9 cellular contexts compared by ENCODE assay signal in the genomic region with DNA sequence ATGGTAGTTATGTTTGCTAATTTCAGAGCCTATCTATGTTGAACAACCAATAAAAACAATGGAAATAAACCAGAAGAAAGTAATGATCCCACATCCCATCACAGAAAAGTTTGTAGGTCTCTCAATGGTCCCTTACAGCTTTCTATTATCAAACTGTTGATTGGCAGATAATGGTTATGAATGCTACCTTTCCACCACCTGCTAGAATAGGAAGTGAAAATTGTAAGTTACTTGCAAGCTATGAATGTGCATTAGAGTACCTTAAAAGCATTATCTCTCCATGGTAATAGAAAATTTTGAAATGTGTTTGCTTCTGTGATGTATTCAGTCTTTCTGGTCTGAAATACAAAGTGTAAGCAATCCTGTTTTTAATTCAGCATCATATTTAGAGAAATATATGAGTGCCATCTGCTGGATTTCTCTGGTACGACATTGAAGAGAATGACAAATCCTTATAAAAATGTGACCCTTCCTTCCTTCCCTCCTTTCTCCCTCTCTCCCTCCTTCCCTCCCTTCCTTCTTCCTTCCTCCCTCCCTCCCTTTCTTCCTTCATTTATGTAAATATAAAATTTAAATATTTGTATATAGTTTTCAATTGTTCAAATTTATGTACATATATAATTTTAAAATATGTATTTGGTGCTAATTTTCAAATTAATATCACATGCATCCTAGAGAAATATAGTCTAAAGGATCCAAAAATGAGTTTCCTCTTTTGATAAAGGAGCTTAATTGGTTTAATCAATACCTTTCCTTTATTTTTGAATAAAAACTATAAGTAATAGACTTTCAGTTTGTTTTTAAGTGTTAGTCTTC. TPM values are rescaled to one million over a fixed set of nuclear protein-coding genes. Genes with fewer than 3 reads are reported as not detected.
DNase-seq lines count a peak whose midpoint lies in the region; ATAC-seq and TF ChIP-seq lines count a peak whose summit lies in the region.
"Had no signal": no experiment of that assay in that cellular context is flagged by ENCODE, and none has a peak within 500 bp of the region (broad histone marks: within the 10 kb centered on the region; RNA-seq: fewer than 3 reads in every experiment).

No MANE protein-coding gene starts in this region.

- H3K36me3 Mint-ChIP-seq in CD8-positive, alpha-beta T cell: no peaks in the 10 kb centered on the region
- no peaks in the 10 kb centered on the region for H3K36me3 Mint-ChIP-seq in endodermal cell (ENCODE audit: low read depth)
- no peaks in the 10 kb centered on the region for H3K36me3 Mint-ChIP-seq in progenitor cell of endocrine pancreas (ENCODE audit: insufficient read depth)
- no peaks in the 10 kb centered on the region for H3K36me3 Mint-ChIP-seq in activated CD4-positive, alpha-beta memory T cell treated with anti-CD3 and anti-CD28 coated beads, Interleukin-2, amount 10 ng/mL, durations not matched to agents 7 days and 5 days (ENCODE audit: low read depth)
- H3K36me3 Mint-ChIP-seq: memory B cell had no signal

- H3K27ac Mint-ChIP-seq in CD8-positive, alpha-beta T cell: no peak overlapping the region
- H3K27ac Mint-ChIP-seq in endodermal cell: no peak overlapping the region
- no peak overlapping the region for H3K27ac Mint-ChIP-seq in progenitor cell of endocrine pancreas
- H3K27ac Mint-ChIP-seq in activated CD4-positive, alpha-beta memory T cell treated with anti-CD3 and anti-CD28 coated beads, Interleukin-2, amount 10 ng/mL, durations not matched to agents 7 days and 5 days: no peak overlapping the region
- H3K27ac Mint-ChIP-seq: memory B cell had no signal

- H3K4me3 ChIP-seq in CD8-positive, alpha-beta T cell (ENCODE audit: low read depth, low read length): no peak overlapping the region
- no peak overlapping the region for H3K4me3 ChIP-seq in endodermal cell (ENCODE audit: low read length)

- no peaks in the 10 kb centered on the region for H3K4me1 ChIP-seq in CD8-positive, alpha-beta T cell (ENCODE audit: insufficient read depth, low read length)
- H3K4me1 ChIP-seq in endodermal cell (ENCODE audit: control insufficient read depth, insufficient read depth, low read length): no peaks in the 10 kb centered on the region

- CTCF ChIA-PET in CD8-positive, alpha-beta T cell (lab: Charles Lee): no interaction called here
- CTCF ChIA-PET in activated CD4-positive, alpha-beta memory T cell treated with anti-CD3 and anti-CD28 coated beads, Interleukin-2, amount 10 ng/mL, durations not matched to agents 7 days and 5 days (lab: Charles Lee): no interaction called here

- POLR2A ChIA-PET in CD8-positive, alpha-beta T cell (lab: Charles Lee): interaction anchor here (0.7 kb wide), 1 partner anchor 45 kb away, joined by 3 read pairs; no protein-coding TSS in a partner anchor
- POLR2A ChIA-PET in activated CD4-positive, alpha-beta memory T cell treated with anti-CD3 and anti-CD28 coated beads, Interleukin-2, amount 10 ng/mL, durations not matched to agents 7 days and 5 days (lab: Charles Lee): no interaction called here

- no peaks in the 10 kb centered on the region for H3K9me3 ChIP-seq in CD8-positive, alpha-beta T cell (ENCODE audit: low read length)
- H3K9me3 ChIP-seq in endodermal cell (ENCODE audit: control insufficient read depth, low read length): no peaks in the 10 kb centered on the region

- no peaks in the 10 kb centered on the region for H3K9me3 Mint-ChIP-seq in CD8-positive, alpha-beta T cell
- H3K9me3 Mint-ChIP-seq in endodermal cell (no peaks in the 10 kb centered on the region), progenitor cell of endocrine pancreas (ENCODE audit: low read depth) (no peaks in the 10 kb centered on the region)
- H3K9me3 Mint-ChIP-seq in activated CD4-positive, alpha-beta memory T cell treated with anti-CD3 and anti-CD28 coated beads, Interleukin-2, amount 10 ng/mL, durations not matched to agents 7 days and 5 days: no peaks in the 10 kb centered on the region
- H3K9me3 Mint-ChIP-seq: memory B cell had no signal

- no peak for DNase-seq in CD8-positive, alpha-beta T cell
- peak; percentile 15 for DNase-seq in NCI-H345 treated with DMSO at 0.1 percent for 48 hours (lab: John Stamatoyannopoulos, UW; ENCODE audit: unreplicated experiment)
- DNase-seq in endodermal cell: no peak
- no peak for DNase-seq in progenitor cell of endocrine pancreas (ENCODE audit: low spot score, unreplicated experiment)
- no peak for DNase-seq in activated CD4-positive, alpha-beta memory T cell treated with anti-CD3 and anti-CD28 coated beads, Interleukin-2, amount 10 ng/mL, durations not matched to agents 7 days and 5 days
- no peak for DNase-seq in activated naive CD4-positive, alpha-beta T cell treated with anti-CD3 and anti-CD28 coated beads, Interleukin-2, amount 50 U/mL, for 16 hours
- no peak for DNase-seq in stimulated activated naive CD4-positive, alpha-beta T cell treated with Interleukin-2 at 50 U/mL for 16 hours (lab: John Stamatoyannopoulos, UW)

- H3K4me3 Mint-ChIP-seq in CD8-positive, alpha-beta T cell: no peak overlapping the region
- H3K4me3 Mint-ChIP-seq in endodermal cell (no peak overlapping the region), progenitor cell of endocrine pancreas (ENCODE audit: low read depth) (no peak overlapping the region)
- H3K4me3 Mint-ChIP-seq in activated CD4-positive, alpha-beta memory T cell treated with anti-CD3 and anti-CD28 coated beads, Interleukin-2, amount 10 ng/mL, durations not matched to agents 7 days and 5 days: no peak overlapping the region
- H3K4me3 Mint-ChIP-seq: memory B cell had no signal

- H3K27ac ChIP-seq in CD8-positive, alpha-beta T cell (ENCODE audit: low read depth, low read length): no peak overlapping the region
- no peak overlapping the region for H3K27ac ChIP-seq in endodermal cell (ENCODE audit: low read depth, low read length)

- WGBS in endodermal cell (ENCODE audit: insufficient coverage in 1 of 2, insufficient read length in 1 of 2), 2 experiments: 0% methylated on average over 1 of the region's 1 CpG

- no peaks in the 10 kb centered on the region for H3K4me1 Mint-ChIP-seq in CD8-positive, alpha-beta T cell (ENCODE audit: low read depth)
- H3K4me1 Mint-ChIP-seq in endodermal cell: no peaks in the 10 kb centered on the region
- H3K4me1 Mint-ChIP-seq in progenitor cell of endocrine pancreas (ENCODE audit: low read depth): peaks cover 6% of the 10 kb centered on the region
- H3K4me1 Mint-ChIP-seq in activated CD4-positive, alpha-beta memory T cell treated with anti-CD3 and anti-CD28 coated beads, Interleukin-2, amount 10 ng/mL, durations not matched to agents 7 days and 5 days: no peaks in the 10 kb centered on the region
- H3K4me1 Mint-ChIP-seq: memory B cell had no signal

- peak; percentile 57 for TF ChIP-seq CTCF in CD8-positive, alpha-beta T cell (IDR thresholded peaks at IDR 0.05)
- TF ChIP-seq CTCF in endodermal cell (conservative IDR thresholded peaks at IDR 0.05) (peak; percentile 84), progenitor cell of endocrine pancreas (IDR thresholded peaks at IDR 0.05; ENCODE audit: unreplicated experiment) (peak; percentile 67)

- H3K36me3 ChIP-seq in CD8-positive, alpha-beta T cell (ENCODE audit: insufficient read depth, low read length): no peaks in the 10 kb centered on the region
- no peaks in the 10 kb centered on the region for H3K36me3 ChIP-seq in endodermal cell (ENCODE audit: control insufficient read depth, insufficient read depth, low read length)

- no peaks in the 10 kb centered on the region for H3K27me3 ChIP-seq in CD8-positive, alpha-beta T cell (ENCODE audit: insufficient read depth, low read length)
- H3K27me3 ChIP-seq in endodermal cell (ENCODE audit: control insufficient read depth, insufficient read depth, low read length, poor library complexity, severe bottlenecking): no peaks in the 10 kb centered on the region

- intact Hi-C loops in CD8-positive, alpha-beta T cell (cut with DNase I, micrococcal nuclease): loop anchor here (5.0 to 10.0 kb wide), 4 partner anchors 1029 to 1509 kb away; no protein-coding TSS in a partner anchor

- peaks cover 3% of the 10 kb centered on the region for H3K27me3 Mint-ChIP-seq in CD8-positive, alpha-beta T cell (ENCODE audit: low read depth)
- no peaks in the 10 kb centered on the region for H3K27me3 Mint-ChIP-seq in endodermal cell (ENCODE audit: insufficient read depth)
- H3K27me3 Mint-ChIP-seq in progenitor cell of endocrine pancreas: peaks cover 9% of the 10 kb centered on the region
- no peaks in the 10 kb centered on the region for H3K27me3 Mint-ChIP-seq in activated CD4-positive, alpha-beta memory T cell treated with anti-CD3 and anti-CD28 coated beads, Interleukin-2, amount 10 ng/mL, durations not matched to agents 7 days and 5 days

- no peak overlapping the region for H3K9ac ChIP-seq in endodermal cell (ENCODE audit: extremely low read depth, low read length, poor library complexity, severe bottlenecking)

- ATAC-seq in CD8-positive, alpha-beta T cell: no peak
- peak; percentile 56 for ATAC-seq in GM21717 (IDR thresholded peaks at IDR 0.05; ENCODE audit: unreplicated experiment)

RNA-seq across cellular contexts. Expression of gene PNLIPRP3, which starts 41.4 kb away (rescaled TPM):
- not detected for total RNA-seq in CD8-positive, alpha-beta T cell
- total RNA-seq in endodermal cell: not detected
- polyA plus RNA-seq in endodermal cell (2013, experiment 1 of 2): not detected
- not detected for polyA plus RNA-seq in endodermal cell (2013, experiment 2 of 2)
- not detected in 2 replicates for total RNA-seq in progenitor cell of endocrine pancreas
- total RNA-seq in activated CD4-positive, alpha-beta memory T cell treated with anti-CD3 and anti-CD28 coated beads, Interleukin-2, amount 10 ng/mL, durations not matched to agents 7 days and 5 days: not detected
